Comparison of ENCODE assay signal across 1 cellular context in the genomic region with DNA sequence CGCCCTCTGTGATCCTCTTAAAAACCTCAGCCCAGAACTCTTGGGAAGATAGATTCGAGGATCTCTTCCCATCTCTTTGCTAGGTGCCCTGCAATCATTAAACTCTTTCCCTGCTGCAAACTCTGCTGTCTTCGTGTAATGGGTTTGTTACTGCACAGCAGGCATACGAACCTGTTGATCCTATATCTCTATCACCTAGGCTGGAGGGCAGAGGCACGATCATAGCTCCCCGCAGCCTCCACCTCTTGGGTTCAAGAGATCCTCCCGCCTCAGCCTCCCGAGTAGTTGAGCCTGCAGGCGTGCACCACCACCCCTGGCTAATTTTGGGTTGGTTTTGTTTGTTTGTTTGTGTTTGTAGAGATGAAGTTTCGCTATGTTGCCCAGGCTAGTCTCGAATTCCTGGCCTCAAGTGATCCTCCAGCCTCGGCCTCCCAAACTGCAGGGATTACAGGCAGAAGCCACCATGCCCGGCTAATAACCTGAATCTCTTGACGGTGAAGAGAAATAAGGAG.
TF ChIP-seq lines count a peak whose summit lies in the region.

No MANE protein-coding gene starts in this region.

TF ChIP-seq in K562, 482 proteins besides CTCF, POLR2A, EP300 and RAD21:
- TF ChIP-seq PTTG1 (tag; IDR thresholded peaks at IDR 0.05; ENCODE audit: low read depth) (0 out of 2 replicates have a peak, but pooled peaks have one; percentile 19), SP1 (CRISPR knock-in tag; IDR thresholded peaks at IDR 0.05) (no peak), RBM25 (IDR thresholded peaks at IDR 0.05; ENCODE audit: low read depth, low read length, severe bottlenecking) (peak; percentile 11), DNMT1 (IDR thresholded peaks at IDR 0.05) (peak; percentile 13; the same call in 1 of the 2 replicates), CC2D1A (IDR thresholded peaks at IDR 0.05) (peak; percentile 68; the same call in 1 of the 2 replicates), FOXM1 (IDR thresholded peaks at IDR 0.05; ENCODE audit: low read depth) (no peak), FOXM1 (CRISPR knock-in tag; IDR thresholded peaks at IDR 0.05; ENCODE audit: low read depth) (peak; percentile 4; the same call in 1 of the 2 replicates), BCOR (IDR thresholded peaks at IDR 0.05) (peak; percentile 65; the same call in 1 of the 2 replicates), SMARCE1 (IDR thresholded peaks at IDR 0.05) (no peak), KDM1A (IDR thresholded peaks at IDR 0.05) (peak; percentile 47 to 70; a peak in 2 of 4 replicates), SREBF2 (CRISPR knock-in tag; IDR thresholded peaks at IDR 0.05) (0 out of 2 replicates have a peak, but pooled peaks have one; percentile 46), ZBTB1 (CRISPR knock-in tag; IDR thresholded peaks at IDR 0.05; ENCODE audit: borderline replicate concordance, low read depth) (0 out of 2 replicates have a peak, but pooled peaks have one; percentile 3), HDAC2 (IDR thresholded peaks at IDR 0.05) (peak; percentile 11; the same call in 1 of the 2 replicates), KDM4B (IDR thresholded peaks at IDR 0.05; ENCODE audit: borderline replicate concordance in 2 of 2, low read depth in 1 of 2) (no peak)
- TF ChIP-seq, protein P1, sequence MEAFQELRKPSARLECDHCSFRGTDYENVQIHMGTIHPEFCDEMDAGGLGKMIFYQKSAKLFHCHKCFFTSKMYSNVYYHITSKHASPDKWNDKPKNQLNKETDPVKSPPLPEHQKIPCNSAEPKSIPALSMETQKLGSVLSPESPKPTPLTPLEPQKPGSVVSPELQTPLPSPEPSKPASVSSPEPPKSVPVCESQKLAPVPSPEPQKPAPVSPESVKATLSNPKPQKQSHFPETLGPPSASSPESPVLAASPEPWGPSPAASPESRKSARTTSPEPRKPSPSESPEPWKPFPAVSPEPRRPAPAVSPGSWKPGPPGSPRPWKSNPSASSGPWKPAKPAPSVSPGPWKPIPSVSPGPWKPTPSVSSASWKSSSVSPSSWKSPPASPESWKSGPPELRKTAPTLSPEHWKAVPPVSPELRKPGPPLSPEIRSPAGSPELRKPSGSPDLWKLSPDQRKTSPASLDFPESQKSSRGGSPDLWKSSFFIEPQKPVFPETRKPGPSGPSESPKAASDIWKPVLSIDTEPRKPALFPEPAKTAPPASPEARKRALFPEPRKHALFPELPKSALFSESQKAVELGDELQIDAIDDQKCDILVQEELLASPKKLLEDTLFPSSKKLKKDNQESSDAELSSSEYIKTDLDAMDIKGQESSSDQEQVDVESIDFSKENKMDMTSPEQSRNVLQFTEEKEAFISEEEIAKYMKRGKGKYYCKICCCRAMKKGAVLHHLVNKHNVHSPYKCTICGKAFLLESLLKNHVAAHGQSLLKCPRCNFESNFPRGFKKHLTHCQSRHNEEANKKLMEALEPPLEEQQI (IDR thresholded peaks at IDR 0.05), result 0 out of 2 replicates have a peak, but pooled peaks have one; percentile 15
- TF ChIP-seq, protein P2, sequence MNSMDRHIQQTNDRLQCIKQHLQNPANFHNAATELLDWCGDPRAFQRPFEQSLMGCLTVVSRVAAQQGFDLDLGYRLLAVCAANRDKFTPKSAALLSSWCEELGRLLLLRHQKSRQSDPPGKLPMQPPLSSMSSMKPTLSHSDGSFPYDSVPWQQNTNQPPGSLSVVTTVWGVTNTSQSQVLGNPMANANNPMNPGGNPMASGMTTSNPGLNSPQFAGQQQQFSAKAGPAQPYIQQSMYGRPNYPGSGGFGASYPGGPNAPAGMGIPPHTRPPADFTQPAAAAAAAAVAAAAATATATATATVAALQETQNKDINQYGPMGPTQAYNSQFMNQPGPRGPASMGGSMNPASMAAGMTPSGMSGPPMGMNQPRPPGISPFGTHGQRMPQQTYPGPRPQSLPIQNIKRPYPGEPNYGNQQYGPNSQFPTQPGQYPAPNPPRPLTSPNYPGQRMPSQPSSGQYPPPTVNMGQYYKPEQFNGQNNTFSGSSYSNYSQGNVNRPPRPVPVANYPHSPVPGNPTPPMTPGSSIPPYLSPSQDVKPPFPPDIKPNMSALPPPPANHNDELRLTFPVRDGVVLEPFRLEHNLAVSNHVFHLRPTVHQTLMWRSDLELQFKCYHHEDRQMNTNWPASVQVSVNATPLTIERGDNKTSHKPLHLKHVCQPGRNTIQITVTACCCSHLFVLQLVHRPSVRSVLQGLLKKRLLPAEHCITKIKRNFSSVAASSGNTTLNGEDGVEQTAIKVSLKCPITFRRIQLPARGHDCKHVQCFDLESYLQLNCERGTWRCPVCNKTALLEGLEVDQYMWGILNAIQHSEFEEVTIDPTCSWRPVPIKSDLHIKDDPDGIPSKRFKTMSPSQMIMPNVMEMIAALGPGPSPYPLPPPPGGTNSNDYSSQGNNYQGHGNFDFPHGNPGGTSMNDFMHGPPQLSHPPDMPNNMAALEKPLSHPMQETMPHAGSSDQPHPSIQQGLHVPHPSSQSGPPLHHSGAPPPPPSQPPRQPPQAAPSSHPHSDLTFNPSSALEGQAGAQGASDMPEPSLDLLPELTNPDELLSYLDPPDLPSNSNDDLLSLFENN (IDR thresholded peaks at IDR 0.05; ENCODE audit: low read depth in 2 of 2, low read length in 2 of 2), result no peak
- TF ChIP-seq, protein P3, sequence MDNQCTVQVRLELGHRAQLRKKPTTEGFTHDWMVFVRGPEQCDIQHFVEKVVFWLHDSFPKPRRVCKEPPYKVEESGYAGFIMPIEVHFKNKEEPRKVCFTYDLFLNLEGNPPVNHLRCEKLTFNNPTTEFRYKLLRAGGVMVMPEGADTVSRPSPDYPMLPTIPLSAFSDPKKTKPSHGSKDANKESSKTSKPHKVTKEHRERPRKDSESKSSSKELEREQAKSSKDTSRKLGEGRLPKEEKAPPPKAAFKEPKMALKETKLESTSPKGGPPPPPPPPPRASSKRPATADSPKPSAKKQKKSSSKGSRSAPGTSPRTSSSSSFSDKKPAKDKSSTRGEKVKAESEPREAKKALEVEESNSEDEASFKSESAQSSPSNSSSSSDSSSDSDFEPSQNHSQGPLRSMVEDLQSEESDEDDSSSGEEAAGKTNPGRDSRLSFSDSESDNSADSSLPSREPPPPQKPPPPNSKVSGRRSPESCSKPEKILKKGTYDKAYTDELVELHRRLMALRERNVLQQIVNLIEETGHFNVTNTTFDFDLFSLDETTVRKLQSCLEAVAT (IDR thresholded peaks at IDR 0.05), result 0 out of 4 replicates have a peak, but pooled peaks of 1 of the 2 experiments have one; percentile 14
- TF ChIP-seq, protein P4, sequence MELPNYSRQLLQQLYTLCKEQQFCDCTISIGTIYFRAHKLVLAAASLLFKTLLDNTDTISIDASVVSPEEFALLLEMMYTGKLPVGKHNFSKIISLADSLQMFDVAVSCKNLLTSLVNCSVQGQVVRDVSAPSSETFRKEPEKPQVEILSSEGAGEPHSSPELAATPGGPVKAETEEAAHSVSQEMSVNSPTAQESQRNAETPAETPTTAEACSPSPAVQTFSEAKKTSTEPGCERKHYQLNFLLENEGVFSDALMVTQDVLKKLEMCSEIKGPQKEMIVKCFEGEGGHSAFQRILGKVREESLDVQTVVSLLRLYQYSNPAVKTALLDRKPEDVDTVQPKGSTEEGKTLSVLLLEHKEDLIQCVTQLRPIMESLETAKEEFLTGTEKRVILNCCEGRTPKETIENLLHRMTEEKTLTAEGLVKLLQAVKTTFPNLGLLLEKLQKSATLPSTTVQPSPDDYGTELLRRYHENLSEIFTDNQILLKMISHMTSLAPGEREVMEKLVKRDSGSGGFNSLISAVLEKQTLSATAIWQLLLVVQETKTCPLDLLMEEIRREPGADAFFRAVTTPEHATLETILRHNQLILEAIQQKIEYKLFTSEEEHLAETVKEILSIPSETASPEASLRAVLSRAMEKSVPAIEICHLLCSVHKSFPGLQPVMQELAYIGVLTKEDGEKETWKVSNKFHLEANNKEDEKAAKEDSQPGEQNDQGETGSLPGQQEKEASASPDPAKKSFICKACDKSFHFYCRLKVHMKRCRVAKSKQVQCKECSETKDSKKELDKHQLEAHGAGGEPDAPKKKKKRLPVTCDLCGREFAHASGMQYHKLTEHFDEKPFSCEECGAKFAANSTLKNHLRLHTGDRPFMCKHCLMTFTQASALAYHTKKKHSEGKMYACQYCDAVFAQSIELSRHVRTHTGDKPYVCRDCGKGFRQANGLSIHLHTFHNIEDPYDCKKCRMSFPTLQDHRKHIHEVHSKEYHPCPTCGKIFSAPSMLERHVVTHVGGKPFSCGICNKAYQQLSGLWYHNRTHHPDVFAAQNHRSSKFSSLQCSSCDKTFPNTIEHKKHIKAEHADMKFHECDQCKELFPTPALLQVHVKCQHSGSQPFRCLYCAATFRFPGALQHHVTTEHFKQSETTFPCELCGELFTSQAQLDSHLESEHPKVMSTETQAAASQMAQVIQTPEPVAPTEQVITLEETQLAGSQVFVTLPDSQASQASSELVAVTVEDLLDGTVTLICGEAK (IDR thresholded peaks at IDR 0.05), result 0 out of 2 replicates have a peak, but pooled peaks have one; percentile 20
- TF ChIP-seq, protein P4 (CRISPR knock-in tag; IDR thresholded peaks at IDR 0.05), result no peak
- TF ChIP-seq, protein P5, sequence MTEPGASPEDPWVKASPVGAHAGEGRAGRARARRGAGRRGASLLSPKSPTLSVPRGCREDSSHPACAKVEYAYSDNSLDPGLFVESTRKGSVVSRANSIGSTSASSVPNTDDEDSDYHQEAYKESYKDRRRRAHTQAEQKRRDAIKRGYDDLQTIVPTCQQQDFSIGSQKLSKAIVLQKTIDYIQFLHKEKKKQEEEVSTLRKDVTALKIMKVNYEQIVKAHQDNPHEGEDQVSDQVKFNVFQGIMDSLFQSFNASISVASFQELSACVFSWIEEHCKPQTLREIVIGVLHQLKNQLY (CRISPR knock-in tag; conservative IDR thresholded peaks at IDR 0.05), result 0 out of 4 replicates have a peak, but pooled peaks of 1 of the 2 experiments have one; percentile 23
- TF ChIP-seq, protein P6, sequence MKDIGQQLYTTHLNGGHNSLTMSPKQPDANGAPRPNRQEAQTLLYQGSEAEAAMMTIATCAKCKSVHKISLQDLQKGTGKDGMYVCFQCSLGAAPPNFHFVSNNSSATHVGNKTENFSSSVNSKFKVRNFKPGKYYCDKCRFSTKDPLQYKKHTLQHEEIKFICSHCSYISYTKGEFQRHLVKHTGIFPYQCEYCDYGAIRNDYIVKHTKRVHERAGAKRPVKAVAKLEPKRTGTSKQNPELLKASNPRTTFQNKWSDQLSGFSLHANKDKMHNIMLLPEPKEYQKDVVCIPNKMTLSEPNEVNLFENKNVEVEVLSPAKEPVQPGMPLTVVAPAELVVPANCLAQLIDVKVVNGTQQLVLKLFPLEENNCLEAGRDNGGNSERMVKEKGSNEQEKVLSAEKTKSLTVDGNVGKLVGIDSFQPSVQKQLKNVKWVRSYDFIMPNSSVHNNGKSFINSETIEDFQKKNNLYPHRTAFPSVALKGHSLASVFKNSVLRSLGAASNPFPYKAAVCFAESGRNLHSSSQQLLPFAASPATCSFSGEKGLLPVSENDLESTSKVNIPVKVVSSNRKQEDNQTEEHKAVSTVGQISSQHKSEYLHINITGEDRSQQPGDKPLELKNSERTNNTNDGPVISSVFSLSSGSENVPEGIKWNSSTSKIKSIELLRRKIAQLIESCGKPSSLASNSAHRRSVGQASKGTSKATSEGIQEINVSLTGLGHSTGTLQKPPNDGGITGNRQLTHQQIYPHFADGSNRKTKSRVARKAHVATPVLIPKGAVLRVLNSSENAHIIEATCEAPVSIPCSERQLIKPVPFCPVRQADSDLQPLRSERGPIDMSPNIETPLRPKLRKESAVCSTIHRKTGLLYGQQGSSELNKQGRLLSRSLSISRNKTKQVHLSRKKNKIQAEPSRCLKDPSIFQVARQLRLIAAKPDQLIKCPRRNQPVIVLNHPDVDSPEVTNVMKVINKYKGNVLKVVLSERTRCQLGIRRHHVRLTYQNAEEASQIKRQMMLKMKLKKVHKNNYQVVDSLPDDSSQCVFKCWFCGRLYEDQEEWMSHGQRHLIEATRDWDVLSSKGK (CRISPR knock-in tag; IDR thresholded peaks at IDR 0.05), result no peak
TF ChIP-seq in K562: peak in this region for 14.
